In the genomic region with DNA sequence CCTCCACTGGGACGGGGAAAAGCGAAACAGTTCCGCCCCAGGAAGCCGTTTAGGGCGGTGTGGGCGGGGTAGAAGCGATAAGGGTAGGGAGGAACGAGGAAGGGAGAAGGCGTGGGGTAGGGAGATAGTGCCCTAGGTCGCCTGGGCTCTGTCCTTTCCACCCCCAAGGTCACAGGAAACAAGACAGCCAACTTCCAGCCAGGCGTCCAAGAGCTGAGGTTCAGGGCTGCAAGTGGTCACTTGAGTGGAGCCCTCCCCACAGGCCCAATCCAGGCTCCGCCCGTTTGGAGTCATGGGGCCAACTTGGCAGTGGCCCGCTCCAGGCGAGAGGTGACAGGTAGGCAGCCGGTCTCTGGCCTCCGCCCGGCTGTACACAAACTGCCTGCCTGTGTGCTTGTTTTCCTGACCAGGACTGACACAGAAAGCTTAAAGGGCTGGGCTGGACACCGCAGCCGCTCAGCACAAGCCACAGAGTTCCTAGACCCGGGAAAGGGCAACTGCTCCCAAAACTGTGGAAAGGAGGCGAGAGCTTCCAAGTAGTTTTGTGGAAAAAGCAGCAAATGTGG, we compare ENCODE assay signal across 8 cellular contexts. TPM values are rescaled to one million over a fixed set of nuclear protein-coding genes. Genes with fewer than 3 reads are reported as not detected.
DNase-seq lines count a peak whose midpoint lies in the region; ATAC-seq, FAIRE-seq and TF ChIP-seq lines count a peak whose summit lies in the region.
"Had no signal": no experiment of that assay in that cellular context is flagged by ENCODE, and none has a peak within 500 bp of the region (broad histone marks: within the 10 kb centered on the region; RNA-seq: fewer than 3 reads in every experiment).

TSS of gene RILP (minus strand) at position 23 of the 566 bp plus-strand sequence. CDS start 62 bp downstream, outside the sequence.

- H2AFZ ChIP-seq in neuronal stem cell (ENCODE audit: low read length), result peak within 1 kb of the TSS; percentile 89

- H4K8ac ChIP-seq in neuronal stem cell (ENCODE audit: low read depth, low read length), result no peak within 1 kb of the TSS

- H2BK12ac ChIP-seq in neuronal stem cell (ENCODE audit: low read length), result peak within 1 kb of the TSS; percentile 90

- peaks cover 28% of the 10 kb centered on the region for H3K4me1 Mint-ChIP-seq in activated CD8-positive, alpha-beta T cell treated with anti-CD3 and anti-CD28 coated beads for 36 hours (ENCODE audit: low read depth)

- peak; percentile 2 for ATAC-seq in activated CD8-positive, alpha-beta T cell treated with anti-CD3 and anti-CD28 coated beads for 36 hours

- peak within 1 kb of the TSS; percentile 83 for H2BK15ac ChIP-seq in neuronal stem cell (ENCODE audit: low read length)

- peak within 1 kb of the TSS; percentile 97 for H3K4me2 ChIP-seq in neuronal stem cell (ENCODE audit: insufficient read depth, low read length, poor library complexity, severe bottlenecking)

- H4K91ac ChIP-seq in neuronal stem cell (ENCODE audit: low read depth, low read length, poor library complexity), result no peak within 1 kb of the TSS

- H3K9me3 Mint-ChIP-seq in activated CD8-positive, alpha-beta T cell treated with anti-CD3 and anti-CD28 coated beads for 36 hours, result no peaks in the 10 kb centered on the region

- H3K4ac ChIP-seq in neuronal stem cell (ENCODE audit: low read length), result no peak within 1 kb of the TSS

- peak within 1 kb of the TSS; percentile 16 for H2BK120ac ChIP-seq in neuronal stem cell (ENCODE audit: low read depth, low read length)

- H3K4me3 ChIP-seq in neuronal stem cell (ENCODE audit: low read length in 2 of 2), result peak within 1 kb of the TSS; percentile 47 to 79

- peak within 1 kb of the TSS; percentile 76 for H3K27ac Mint-ChIP-seq in activated CD8-positive, alpha-beta T cell treated with anti-CD3 and anti-CD28 coated beads for 36 hours

- H3K4me1 ChIP-seq in neuronal stem cell (ENCODE audit: control insufficient read depth in 2 of 2, insufficient read depth in 1 of 2, low read depth in 1 of 2, low read length in 2 of 2), result peaks cover 16 to 27% of the 10 kb centered on the region in 2 donors

- WGBS in neuronal stem cell (ENCODE audit: extremely low coverage in 2 of 2, insufficient read length in 2 of 2, insufficient replicate concordance in 1 of 2), 2 donors, result no CpG with 5 or more reads among the region's 22 CpGs

- H3K9me3 ChIP-seq in neuronal stem cell (replicated peaks in 1 of 2; ENCODE audit: control insufficient read depth in 2 of 2, insufficient read depth in 1 of 2, low read depth in 1 of 2, low read length in 2 of 2), result peaks cover 0 to 4% of the 10 kb centered on the region in 2 donors

- CTCF ChIA-PET in activated CD8-positive, alpha-beta T cell treated with anti-CD3 and anti-CD28 coated beads for 36 hours (lab: Charles Lee), result interaction anchor here (0.9 to 3.8 kb wide), 21 partner anchors 9 to 215 kb away, joined by 3 to 20 read pairs (median 4); partner anchors contain the start of genes INPP5K, MYO1C, SERPINF1 and SLC43A2

- TF ChIP-seq CTCF in activated CD8-positive, alpha-beta T cell treated with anti-CD3 and anti-CD28 coated beads for 36 hours (IDR thresholded peaks at IDR 0.05), result no peak

- FAIRE-seq in GM12891 (lab: Jason Lieb, UNC), result peak; percentile 60
- FAIRE-seq: endometrium had no signal

- H3K14ac ChIP-seq in neuronal stem cell (ENCODE audit: low read length), result peak within 1 kb of the TSS; percentile 87

- in situ Hi-C loops in KBM-7 (cut with MboI; ENCODE audit: low pct_unique_long_range_greater_than_20kb, low sequenced_read_pairs), result no loop called here

- H3K27me3 Mint-ChIP-seq in activated CD8-positive, alpha-beta T cell treated with anti-CD3 and anti-CD28 coated beads for 36 hours, result no peaks in the 10 kb centered on the region

- peak within 1 kb of the TSS; percentile 88 for H3K23ac ChIP-seq in neuronal stem cell (ENCODE audit: low read depth, low read length, poor library complexity)

- intact Hi-C loops in activated CD8-positive, alpha-beta T cell treated with anti-CD3 and anti-CD28 coated beads for 36 hours (cut with micrococcal nuclease), result no loop called here

- POLR2A ChIA-PET in activated CD8-positive, alpha-beta T cell treated with anti-CD3 and anti-CD28 coated beads for 36 hours (lab: Charles Lee), result interaction anchor here (0.9 to 2.6 kb wide), 12 partner anchors 11 to 180 kb away, joined by 3 to 10 read pairs (median 4); no protein-coding TSS in a partner anchor

- peak within 1 kb of the TSS; percentile 80 for H3K27ac ChIP-seq in neuronal stem cell (replicated peaks; ENCODE audit: low read length)

- H3K36me3 Mint-ChIP-seq in activated CD8-positive, alpha-beta T cell treated with anti-CD3 and anti-CD28 coated beads for 36 hours (ENCODE audit: low read depth), result peaks cover 32% of the 10 kb centered on the region

- H3K27me3 ChIP-seq in neuronal stem cell (ENCODE audit: control insufficient read depth in 3 of 3, insufficient read depth in 3 of 3, low read depth in 1 of 3, low read length in 3 of 3), result peaks cover 0 to 10% (median 0%) of the 10 kb centered on the region in 3 experiments

- H2AK5ac ChIP-seq in neuronal stem cell (ENCODE audit: low read depth, low read length), result no peak within 1 kb of the TSS

- no peak for DNase-seq in GM12891 (ENCODE audit: insufficient read length, low spot score)
- peak; percentile 66 for DNase-seq in KBM-7
- no peak for DNase-seq in activated CD8-positive, alpha-beta T cell treated with anti-CD3 and anti-CD28 coated beads for 36 hours
- peak; percentile 41 for DNase-seq in germinal center (ENCODE audit: low spot score)
- no peak for DNase-seq in neuronal stem cell (ENCODE audit: low spot score)
- DNase-seq in EL, result no peak
- no peak for DNase-seq in NCI-H524 (lab: John Stamatoyannopoulos, UW)

- H3K18ac ChIP-seq in neuronal stem cell (ENCODE audit: low read length), result peak within 1 kb of the TSS; percentile 93

- peak within 1 kb of the TSS; percentile 95 for H2BK5ac ChIP-seq in neuronal stem cell (ENCODE audit: low read length)

- peak within 1 kb of the TSS; percentile 88 for H3K9ac ChIP-seq in neuronal stem cell (ENCODE audit: low read depth, low read length, poor library complexity)

- TF ChIP-seq POLR2A in GM12891 (IDR thresholded peaks at IDR 0.05; ENCODE audit: low read depth, low read length), result 0 out of 2 replicates have a peak, but pooled peaks have one; percentile 25

- peak within 1 kb of the TSS; percentile 63 for H3K4me3 Mint-ChIP-seq in activated CD8-positive, alpha-beta T cell treated with anti-CD3 and anti-CD28 coated beads for 36 hours

- H3K36me3 ChIP-seq in neuronal stem cell (replicated peaks in 1 of 2; ENCODE audit: control insufficient read depth in 2 of 2, insufficient read depth in 2 of 2, low read length in 2 of 2), result peaks cover 38 to 58% of the 10 kb centered on the region in 2 donors

- no peaks in the 10 kb centered on the region for H3K79me1 ChIP-seq in neuronal stem cell (ENCODE audit: low read depth, low read length)

TF ChIP-seq in GM12891, 5 proteins besides CTCF, POLR2A, EP300 and RAD21:
- TF ChIP-seq SPI1 (IDR thresholded peaks at IDR 0.05; ENCODE audit: low read depth, low read length), result no peak

RNA-seq across cellular contexts. Expression of gene RILP, which starts in this region (rescaled TPM):
- 2.0 TPM for polyA plus RNA-seq in GM12891 (2012; ENCODE audit: low read depth, missing spikeins)
- 1 to 10 TPM; 5.3 to 6.1 TPM for total RNA-seq in activated CD8-positive, alpha-beta T cell treated with anti-CD3 and anti-CD28 coated beads for 36 hours
- polyA plus RNA-seq in neuronal stem cell (2013, experiment 1 of 2), result 4.3 TPM
- 4.0 TPM for polyA plus RNA-seq in neuronal stem cell (2013, experiment 2 of 2)

Comparison
In these comparisons a context has a peak if more than half of its experiments do, and no peak if none do; other contexts are left out.
1. DNase-seq: peak in KBM-7 (single experiment) and germinal center (single experiment); none in GM12891 (single experiment), activated CD8-positive, alpha-beta T cell treated with anti-CD3 and anti-CD28 coated beads for 36 hours (single experiment), neuronal stem cell (single experiment), EL (single experiment) and NCI-H524 (0 of 2).